ENCODE assay signal across 8 cellular contexts in genomic region chr19:13731147-13731964, GRCh38. TPM values are rescaled to one million over a fixed set of nuclear protein-coding genes. Genes with fewer than 3 reads are reported as not detected.
DNase-seq lines count a peak whose midpoint lies in the region; ATAC-seq and TF ChIP-seq lines count a peak whose summit lies in the region.

No MANE protein-coding gene starts in this region.

- no peaks in the 10 kb centered on the region for H3K36me3 ChIP-seq in kidney epithelial cell (ENCODE audit: control insufficient read depth, insufficient read depth, low read length)

- peak overlapping the region; percentile 87 for H3K4me3 Mint-ChIP-seq in activated CD4-positive, alpha-beta T cell treated with anti-CD3 and anti-CD28 coated beads for 36 hours

- H3K27me3 ChIP-seq in kidney epithelial cell (ENCODE audit: control insufficient read depth, insufficient read depth, low read length): no peaks in the 10 kb centered on the region

- H3K4me3 ChIP-seq in choroid plexus epithelial cell (ENCODE audit: low read depth, low read length): peak overlapping the region; percentile 73
- H3K4me3 ChIP-seq in kidney epithelial cell (ENCODE audit: low read depth, low read length): peak overlapping the region; percentile 55

- ATAC-seq in HG03432 (IDR thresholded peaks at IDR 0.05; ENCODE audit: unreplicated experiment): peak; percentile 95
- peak; percentile 99 for ATAC-seq in activated CD4-positive, alpha-beta T cell treated with anti-CD3 and anti-CD28 coated beads for 36 hours

- peak; percentile 86 for TF ChIP-seq POLR2A in GM19099 (IDR thresholded peaks at IDR 0.05; ENCODE audit: extremely low read depth, insufficient read length, low read depth)

- intact Hi-C loops in activated CD4-positive, alpha-beta T cell treated with anti-CD3 and anti-CD28 coated beads for 36 hours (cut with DNase I, micrococcal nuclease): loop anchor here (1.0 to 2.0 kb wide), 8 partner anchors 16 to 342 kb away; partner anchors contain the start of genes C19orf53 (in 1 of the 2), DCAF15 (in 1 of the 2), RFX1 (in 1 of the 2) and ZSWIM4 (in 1 of the 2)

- peaks cover 25% of the 10 kb centered on the region for H3K4me1 Mint-ChIP-seq in activated CD4-positive, alpha-beta T cell treated with anti-CD3 and anti-CD28 coated beads for 36 hours

- POLR2A ChIA-PET in activated CD4-positive, alpha-beta T cell treated with anti-CD3 and anti-CD28 coated beads for 36 hours (lab: Charles Lee): interaction anchor here (0.6 to 1.6 kb wide), 2 partner anchors 17 to 60 kb away, joined by 3 to 11 read pairs; a partner anchor contains a TSS

- no peak for TF ChIP-seq CTCF in choroid plexus epithelial cell (conservative IDR thresholded peaks at IDR 0.05; ENCODE audit: low read depth, low read length)
- TF ChIP-seq CTCF in kidney epithelial cell (IDR thresholded peaks at IDR 0.05; ENCODE audit: insufficient read depth, low read length, poor library complexity, severe bottlenecking): no peak

- H3K9me3 Mint-ChIP-seq in activated CD4-positive, alpha-beta T cell treated with anti-CD3 and anti-CD28 coated beads for 36 hours (ENCODE audit: low read depth): no peaks in the 10 kb centered on the region

- no peaks in the 10 kb centered on the region for H3K27me3 Mint-ChIP-seq in activated CD4-positive, alpha-beta T cell treated with anti-CD3 and anti-CD28 coated beads for 36 hours

- peak; percentile 98 for DNase-seq in AG20443 (ENCODE audit: low spot score)
- peak; percentile 94 for DNase-seq in NCI-H510A (lab: John Stamatoyannopoulos, UW)
- DNase-seq in activated CD4-positive, alpha-beta T cell treated with anti-CD3 and anti-CD28 coated beads for 36 hours: peak; percentile 97
- peak; percentile 96 for DNase-seq in choroid plexus epithelial cell (ENCODE audit: low read depth)
- DNase-seq in kidney epithelial cell (ENCODE audit: low read depth): peak; percentile 96
- DNase-seq in stimulated activated CD4-positive, alpha-beta T cell treated with anti-CD3 and anti-CD28 coated beads, Interleukin-15, amount 100 ng/mL, for 24 hours: peak; percentile 95

- H3K27ac Mint-ChIP-seq in activated CD4-positive, alpha-beta T cell treated with anti-CD3 and anti-CD28 coated beads for 36 hours: peak overlapping the region; percentile 94

- H3K36me3 Mint-ChIP-seq in activated CD4-positive, alpha-beta T cell treated with anti-CD3 and anti-CD28 coated beads for 36 hours (ENCODE audit: low read depth): peaks cover 3% of the 10 kb centered on the region

- CTCF ChIA-PET in activated CD4-positive, alpha-beta T cell treated with anti-CD3 and anti-CD28 coated beads for 36 hours (lab: Charles Lee): interaction anchor here (0.7 to 1.7 kb wide), 5 partner anchors 10 to 717 kb away, joined by 3 to 8 read pairs (median 3); partner anchors contain the start of gene C19orf53

RNA-seq across cellular contexts. Expression of gene MRI1, which starts 33.0 kb away (rescaled TPM):
- total RNA-seq in activated CD4-positive, alpha-beta T cell treated with anti-CD3 and anti-CD28 coated beads for 36 hours: 10 to 100 TPM; 35.9 to 39.9 TPM
- 25.9 and 32.6 TPM in 2 replicates for total RNA-seq in kidney epithelial cell

RNA-seq across cellular contexts. Expression of gene C19orf53, which starts 42.9 kb away (rescaled TPM):
- total RNA-seq in activated CD4-positive, alpha-beta T cell treated with anti-CD3 and anti-CD28 coated beads for 36 hours: 100 to 1,000 TPM; 115 to 142 TPM
- 196 and 203 TPM in 2 replicates for total RNA-seq in kidney epithelial cell

Comparison
In these comparisons a context has a peak if more than half of its experiments do, and no peak if none do; other contexts are left out.
1. Peak in every context shown above with its lines: DNase-seq, ATAC-seq and H3K4me3 ChIP-seq.